24 cellular contexts compared by ENCODE assay signal in the genomic region with DNA sequence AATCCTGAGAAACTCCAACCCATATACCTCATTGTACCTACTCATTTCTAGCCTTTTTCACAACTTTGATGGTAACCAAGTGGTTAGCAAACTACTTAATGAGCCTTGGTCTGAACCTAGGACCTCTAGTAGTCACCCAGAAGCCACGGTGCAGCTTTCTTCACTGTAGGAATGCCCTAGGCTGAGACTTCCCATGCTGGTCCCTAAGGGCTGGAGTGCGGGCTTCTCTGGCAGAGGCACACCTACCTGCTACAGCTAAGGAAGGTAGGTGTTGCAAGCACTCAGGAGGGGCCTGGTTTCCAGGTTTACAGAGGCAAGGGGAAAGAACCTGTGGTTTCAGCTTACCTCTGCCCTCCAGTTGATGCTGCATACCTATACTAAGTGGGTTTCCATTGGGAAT.
"Had no signal": no experiment of that assay in that cellular context is flagged by ENCODE, and none has a peak within 500 bp of the region (broad histone marks: within the 10 kb centered on the region; RNA-seq: fewer than 3 reads in every experiment).

No MANE protein-coding gene starts in this region.

- H3K27ac Mint-ChIP-seq: memory B cell; mesothelial cell of epicardium; naive B cell; natural killer cell treated with Interleukin-12 subunit alpha and Interleukin-12 subunit beta and Interleukin-15 and Interleukin-18, amount 100 ng/mL, for 72 hours; stimulated activated memory B cell treated with anti-CD40 and anti-IgM and Interleukin-4, amounts not matched to agents 10 μg/mL and 1 μg/mL and 100 μg/mL, for 72 hours had no signal

- H3K27ac ChIP-seq: epithelial cell of prostate, neutrophil, pancreas, right lobe of liver, transverse colon, vagina had no signal

- DNase-seq: dorsolateral prefrontal cortex; effector CD4-positive, alpha-beta T cell; foreskin fibroblast; gastrocnemius medialis; kidney; mucosa of descending colon; naive B cell; pancreas; retina; right lobe of liver; stimulated activated CD4-positive, alpha-beta T cell treated with anti-CD3 and anti-CD28 coated beads, Interleukin-2, amount 100 ng/mL, for 24 hours; stimulated activated CD4-positive, alpha-beta T cell treated with anti-CD3 and anti-CD28 coated beads, Interleukin-4, amount 100 ng/mL, for 24 hours; stimulated activated naive CD8-positive, alpha-beta T cell treated with anti-CD3 and anti-CD28 coated beads, Interleukin-15, Interleukin-2, amounts not matched to agents 100 U/mL and 50 U/mL, for 24 hours; transverse colon had no signal

- H3K4me3 Mint-ChIP-seq: memory B cell; mesothelial cell of epicardium; naive B cell; natural killer cell treated with Interleukin-12 subunit alpha and Interleukin-12 subunit beta and Interleukin-15 and Interleukin-18, amount 100 ng/mL, for 72 hours; neural crest cell; stimulated activated memory B cell treated with anti-CD40 and anti-IgM and Interleukin-4, amounts not matched to agents 10 μg/mL and 1 μg/mL and 100 μg/mL, for 72 hours had no signal

- H3K9me3 Mint-ChIP-seq: memory B cell; mesothelial cell of epicardium; naive B cell; natural killer cell treated with Interleukin-12 subunit alpha and Interleukin-12 subunit beta and Interleukin-15 and Interleukin-18, amount 100 ng/mL, for 72 hours; neural crest cell; stimulated activated memory B cell treated with anti-CD40 and anti-IgM and Interleukin-4, amounts not matched to agents 10 μg/mL and 1 μg/mL and 100 μg/mL, for 72 hours had no signal

- ATAC-seq: esophagus mucosa; gastrocnemius medialis; mucosa of descending colon; natural killer cell treated with Interleukin-12 subunit alpha and Interleukin-12 subunit beta and Interleukin-15 and Interleukin-18, amount 100 ng/mL, for 72 hours; pancreas; right lobe of liver; stimulated activated memory B cell treated with anti-CD40 and anti-IgM and Interleukin-4, amounts not matched to agents 10 μg/mL and 1 μg/mL and 100 μg/mL, for 72 hours; stimulated activated naive CD8-positive, alpha-beta T cell treated with anti-CD3 and anti-CD28 coated beads, Interleukin-15, Interleukin-2, amounts not matched to agents 100 U/mL and 50 U/mL, for 24 hours had no signal

- H3K27me3 Mint-ChIP-seq: memory B cell; naive B cell; natural killer cell treated with Interleukin-12 subunit alpha and Interleukin-12 subunit beta and Interleukin-15 and Interleukin-18, amount 100 ng/mL, for 72 hours; stimulated activated memory B cell treated with anti-CD40 and anti-IgM and Interleukin-4, amounts not matched to agents 10 μg/mL and 1 μg/mL and 100 μg/mL, for 72 hours had no signal

- H3K4me1 Mint-ChIP-seq: memory B cell; naive B cell; neural crest cell; stimulated activated memory B cell treated with anti-CD40 and anti-IgM and Interleukin-4, amounts not matched to agents 10 μg/mL and 1 μg/mL and 100 μg/mL, for 72 hours had no signal

- H3K4me3 ChIP-seq: dorsolateral prefrontal cortex, gastrocnemius medialis, lung, mucosa of descending colon, pancreas, right lobe of liver, transverse colon, vagina had no signal
